1 cellular context compared by ENCODE assay signal in the genomic region with DNA sequence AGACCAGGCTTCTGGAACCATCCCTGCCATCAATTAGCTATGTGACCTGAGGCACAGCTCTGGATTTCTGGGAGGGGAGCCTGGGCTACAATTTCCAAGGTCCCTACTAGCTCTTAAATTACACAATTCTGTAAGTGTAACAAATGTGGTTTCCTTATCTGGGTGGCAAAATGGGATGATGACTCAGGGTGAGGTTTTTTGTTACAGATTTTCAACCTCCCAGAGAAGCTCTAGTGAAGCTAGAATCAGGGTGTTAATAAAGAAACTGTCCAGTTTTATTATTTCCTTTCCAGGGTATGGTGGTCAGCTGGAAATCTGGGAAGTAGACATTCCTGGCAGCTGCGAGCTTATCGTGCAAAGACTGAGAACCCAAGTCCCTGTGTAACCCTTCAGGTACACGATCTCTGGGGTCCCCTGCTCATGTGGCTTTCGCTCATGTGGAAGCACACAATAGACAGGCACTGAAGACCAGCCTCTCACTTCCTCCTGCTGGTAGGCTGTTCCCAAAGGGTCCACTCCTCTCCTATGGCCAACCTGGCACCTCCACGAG.
TF ChIP-seq lines count a peak whose summit lies in the region.

No MANE protein-coding gene starts in this region.

TF ChIP-seq in endothelial cell of umbilical vein, 7 proteins besides CTCF, POLR2A, EP300 and RAD21 (continued from another document):
- peak; percentile 60 for TF ChIP-seq FOS (IDR thresholded peaks at IDR 0.05; ENCODE audit: borderline replicate concordance, insufficient read depth, low read length)
